ENCODE assay signal across 8 cellular contexts in genomic region chr19:14383556-14383897, GRCh38. TPM values are rescaled to one million over a fixed set of nuclear protein-coding genes. Genes with fewer than 3 reads are reported as not detected.
DNase-seq lines count a peak whose midpoint lies in the region; ATAC-seq and TF ChIP-seq lines count a peak whose summit lies in the region.

No MANE protein-coding gene starts in this region.

- H3K27ac Mint-ChIP-seq in stimulated activated naive B cell treated with anti-CD40 and anti-IgM and Interleukin-4, amounts not matched to agents 10 μg/mL and 1 μg/mL and 100 μg/mL, for 72 hours: peak overlapping the region; percentile 87

- TF ChIP-seq CTCF in fibroblast of mammary gland (conservative IDR thresholded peaks at IDR 0.05; ENCODE audit: control insufficient read depth, insufficient read depth, low read depth, low read length) (peak; percentile 15), omental fat pad (IDR thresholded peaks at IDR 0.05) (no peak)

- H3K36me3 Mint-ChIP-seq in stimulated activated naive B cell treated with anti-CD40 and anti-IgM and Interleukin-4, amounts not matched to agents 10 μg/mL and 1 μg/mL and 100 μg/mL, for 72 hours: peaks cover 3 to 20% of the 10 kb centered on the region in 2 donors

- no peaks in the 10 kb centered on the region for H3K9me3 Mint-ChIP-seq in stimulated activated naive B cell treated with anti-CD40 and anti-IgM and Interleukin-4, amounts not matched to agents 10 μg/mL and 1 μg/mL and 100 μg/mL, for 72 hours

- DNase-seq in DMS 273 (lab: John Stamatoyannopoulos, UW; ENCODE audit: unreplicated experiment) (peak; percentile 87), DMS 273 treated with DMSO at 0.1 percent for 48 hours (lab: John Stamatoyannopoulos, UW) (no peak), RPMI7951 (ENCODE audit: low read depth) (peak; percentile 52), fibroblast of mammary gland (ENCODE audit: low read depth) (peak; percentile 52), omental fat pad (ENCODE audit: low spot score) (no peak), NCI-H146 (lab: John Stamatoyannopoulos, UW) (no peak)
- no peak for DNase-seq in stimulated activated naive B cell treated with anti-CD40 and anti-IgM and Interleukin-4, amounts not matched to agents 10 μg/mL and 1 μg/mL and 100 μg/mL, for 72 hours

- ATAC-seq in stimulated activated naive B cell treated with anti-CD40 and anti-IgM and Interleukin-4, amounts not matched to agents 10 μg/mL and 1 μg/mL and 100 μg/mL, for 72 hours (replicated peaks): no peak
- ATAC-seq in omental fat pad (ENCODE audit: low FRiP score) (no peak), GM21619 (IDR thresholded peaks at IDR 0.05; ENCODE audit: unreplicated experiment) (no peak)

- peak overlapping the region; percentile 77 to 82 for H3K4me3 Mint-ChIP-seq in stimulated activated naive B cell treated with anti-CD40 and anti-IgM and Interleukin-4, amounts not matched to agents 10 μg/mL and 1 μg/mL and 100 μg/mL, for 72 hours

- H3K27me3 Mint-ChIP-seq in stimulated activated naive B cell treated with anti-CD40 and anti-IgM and Interleukin-4, amounts not matched to agents 10 μg/mL and 1 μg/mL and 100 μg/mL, for 72 hours: no peaks in the 10 kb centered on the region

- H3K4me1 Mint-ChIP-seq in stimulated activated naive B cell treated with anti-CD40 and anti-IgM and Interleukin-4, amounts not matched to agents 10 μg/mL and 1 μg/mL and 100 μg/mL, for 72 hours: peaks cover 33 to 62% of the 10 kb centered on the region in 2 donors

- peak overlapping the region; percentile 45 for H3K4me3 ChIP-seq in fibroblast of mammary gland (ENCODE audit: control insufficient read depth, low read depth, low read length)

RNA-seq across cellular contexts. Expression of gene ADGRE5, which starts 2.3 kb away (rescaled TPM):
- total RNA-seq in RPMI7951 (2014; rRNA removed; shearing (Covaris generic)): 57.3 and 62.2 TPM in 2 replicates
- 100 to 1,000 TPM in 1 of 4 donors, 10 to 100 TPM in 3; 38.1 to 106 (median 62.8) TPM for total RNA-seq in omental fat pad

RNA-seq across cellular contexts. Expression of gene DDX39A, which starts 35.6 kb away (rescaled TPM):
- 154 and 173 TPM in 2 replicates for total RNA-seq in RPMI7951 (2014; rRNA removed; shearing (Covaris generic))
- total RNA-seq in omental fat pad: 100 to 1,000 TPM in 1 of 4 donors, 10 to 100 TPM in 3; 68.4 to 139 (median 76.3) TPM

RNA-seq across cellular contexts. Expression of gene PKN1, which starts 49.6 kb away (rescaled TPM):
- 53.7 and 58.3 TPM in 2 replicates for total RNA-seq in RPMI7951 (2014; rRNA removed; shearing (Covaris generic))
- 100 to 1,000 TPM in 1 of 4 donors, 10 to 100 TPM in 3; 47.3 to 104 (median 85.0) TPM for total RNA-seq in omental fat pad

Comparison
In these comparisons a context has a peak if more than half of its experiments do, and no peak if none do; other contexts are left out.
1. DNase-seq: peak in DMS 273 (single experiment), RPMI7951 (single experiment) and fibroblast of mammary gland (single experiment); none in DMS 273 treated with DMSO at 0.1 percent for 48 hours (single experiment), stimulated activated naive B cell treated with anti-CD40 and anti-IgM and Interleukin-4, amounts not matched to agents 10 μg/mL and 1 μg/mL and 100 μg/mL, for 72 hours (single experiment), omental fat pad (single experiment) and NCI-H146 (single experiment).